Comparison of ENCODE assay signal across 1 cellular context in the genomic region with DNA sequence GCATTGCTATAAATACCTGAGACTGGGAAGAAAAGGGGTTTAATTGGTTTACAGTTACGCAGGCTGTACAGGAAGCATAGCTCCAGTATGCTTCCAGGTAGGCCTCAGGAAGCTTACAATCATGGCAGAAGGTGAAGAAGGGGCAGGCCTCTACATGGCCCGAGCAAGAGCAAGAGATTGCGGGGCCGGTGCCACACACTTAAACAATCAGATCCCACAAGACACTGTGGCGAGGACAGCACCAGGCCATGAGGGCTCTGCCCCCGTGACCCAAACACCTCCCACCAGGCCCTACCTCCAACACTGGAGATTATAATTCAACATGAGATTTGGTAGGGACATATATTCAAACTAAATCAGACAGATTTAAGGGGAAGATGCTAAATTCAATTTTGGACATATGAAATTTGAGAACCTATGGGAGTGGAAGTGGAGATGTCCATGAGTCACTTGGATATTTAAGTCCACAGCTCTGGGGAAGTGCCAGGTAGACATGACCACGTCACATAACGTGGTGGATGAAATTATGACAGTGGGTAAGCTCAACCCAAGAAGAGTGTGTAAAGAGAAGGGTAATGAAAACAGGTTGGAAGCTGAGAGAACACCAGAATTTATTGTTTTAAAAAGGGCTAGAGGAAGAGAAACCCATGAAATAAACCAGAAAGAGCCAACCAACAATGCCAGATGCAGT.
TF ChIP-seq lines count a peak whose summit lies in the region.

No MANE protein-coding gene starts in this region.

TF ChIP-seq in GM12878, 131 proteins besides CTCF, POLR2A, EP300 and RAD21:
- TF ChIP-seq TARDBP (IDR thresholded peaks at IDR 0.05; ENCODE audit: borderline replicate concordance) (no peak), TCF7 (IDR thresholded peaks at IDR 0.05; ENCODE audit: borderline replicate concordance) (no peak), MYC (IDR thresholded peaks at IDR 0.05; ENCODE audit: insufficient read depth, insufficient read length, insufficient replicate concordance, low read length, severe bottlenecking) (no peak), PAX5 (IDR thresholded peaks at IDR 0.05; ENCODE audit: borderline replicate concordance, low read depth, low read length) (no peak), GABPA (IDR thresholded peaks at IDR 0.05; ENCODE audit: low read depth) (no peak), HDAC6 (IDR thresholded peaks at IDR 0.05; ENCODE audit: unreplicated experiment) (no peak), ZNF207 (IDR thresholded peaks at IDR 0.05; ENCODE audit: borderline replicate concordance) (no peak), HCFC1 (IDR thresholded peaks at IDR 0.05; ENCODE audit: low read length) (no peak), IKZF1 (conservative IDR thresholded peaks at IDR 0.05) (no peak), ZNF217 (IDR thresholded peaks at IDR 0.05) (no peak), POU2F2 (IDR thresholded peaks at IDR 0.05; ENCODE audit: borderline replicate concordance, low read depth, low read length) (no peak), EED (IDR thresholded peaks at IDR 0.05; ENCODE audit: low read depth) (no peak), CREM (IDR thresholded peaks at IDR 0.05; ENCODE audit: low read depth) (no peak), ZZZ3 (IDR thresholded peaks at IDR 0.05; ENCODE audit: control insufficient read depth, insufficient read length, low read depth) (no peak), RBBP5 (conservative IDR thresholded peaks at IDR 0.05) (no peak), ZNF24 (IDR thresholded peaks at IDR 0.05) (no peak), CHD1 (IDR thresholded peaks at IDR 0.05; ENCODE audit: low read depth, low read length) (no peak)
- TF ChIP-seq, protein P1, sequence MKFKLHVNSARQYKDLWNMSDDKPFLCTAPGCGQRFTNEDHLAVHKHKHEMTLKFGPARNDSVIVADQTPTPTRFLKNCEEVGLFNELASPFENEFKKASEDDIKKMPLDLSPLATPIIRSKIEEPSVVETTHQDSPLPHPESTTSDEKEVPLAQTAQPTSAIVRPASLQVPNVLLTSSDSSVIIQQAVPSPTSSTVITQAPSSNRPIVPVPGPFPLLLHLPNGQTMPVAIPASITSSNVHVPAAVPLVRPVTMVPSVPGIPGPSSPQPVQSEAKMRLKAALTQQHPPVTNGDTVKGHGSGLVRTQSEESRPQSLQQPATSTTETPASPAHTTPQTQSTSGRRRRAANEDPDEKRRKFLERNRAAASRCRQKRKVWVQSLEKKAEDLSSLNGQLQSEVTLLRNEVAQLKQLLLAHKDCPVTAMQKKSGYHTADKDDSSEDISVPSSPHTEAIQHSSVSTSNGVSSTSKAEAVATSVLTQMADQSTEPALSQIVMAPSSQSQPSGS (IDR thresholded peaks at IDR 0.05; ENCODE audit: low read length) = no peak
- TF ChIP-seq, protein P2, sequence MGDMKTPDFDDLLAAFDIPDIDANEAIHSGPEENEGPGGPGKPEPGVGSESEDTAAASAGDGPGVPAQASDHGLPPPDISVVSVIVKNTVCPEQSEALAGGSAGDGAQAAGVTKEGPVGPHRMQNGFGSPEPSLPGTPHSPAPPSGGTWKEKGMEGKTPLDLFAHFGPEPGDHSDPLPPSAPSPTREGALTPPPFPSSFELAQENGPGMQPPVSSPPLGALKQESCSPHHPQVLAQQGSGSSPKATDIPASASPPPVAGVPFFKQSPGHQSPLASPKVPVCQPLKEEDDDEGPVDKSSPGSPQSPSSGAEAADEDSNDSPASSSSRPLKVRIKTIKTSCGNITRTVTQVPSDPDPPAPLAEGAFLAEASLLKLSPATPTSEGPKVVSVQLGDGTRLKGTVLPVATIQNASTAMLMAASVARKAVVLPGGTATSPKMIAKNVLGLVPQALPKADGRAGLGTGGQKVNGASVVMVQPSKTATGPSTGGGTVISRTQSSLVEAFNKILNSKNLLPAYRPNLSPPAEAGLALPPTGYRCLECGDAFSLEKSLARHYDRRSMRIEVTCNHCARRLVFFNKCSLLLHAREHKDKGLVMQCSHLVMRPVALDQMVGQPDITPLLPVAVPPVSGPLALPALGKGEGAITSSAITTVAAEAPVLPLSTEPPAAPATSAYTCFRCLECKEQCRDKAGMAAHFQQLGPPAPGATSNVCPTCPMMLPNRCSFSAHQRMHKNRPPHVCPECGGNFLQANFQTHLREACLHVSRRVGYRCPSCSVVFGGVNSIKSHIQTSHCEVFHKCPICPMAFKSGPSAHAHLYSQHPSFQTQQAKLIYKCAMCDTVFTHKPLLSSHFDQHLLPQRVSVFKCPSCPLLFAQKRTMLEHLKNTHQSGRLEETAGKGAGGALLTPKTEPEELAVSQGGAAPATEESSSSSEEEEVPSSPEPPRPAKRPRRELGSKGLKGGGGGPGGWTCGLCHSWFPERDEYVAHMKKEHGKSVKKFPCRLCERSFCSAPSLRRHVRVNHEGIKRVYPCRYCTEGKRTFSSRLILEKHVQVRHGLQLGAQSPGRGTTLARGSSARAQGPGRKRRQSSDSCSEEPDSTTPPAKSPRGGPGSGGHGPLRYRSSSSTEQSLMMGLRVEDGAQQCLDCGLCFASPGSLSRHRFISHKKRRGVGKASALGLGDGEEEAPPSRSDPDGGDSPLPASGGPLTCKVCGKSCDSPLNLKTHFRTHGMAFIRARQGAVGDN (IDR thresholded peaks at IDR 0.05) = no peak
